Comparison of ENCODE assay signal across 1 cellular context in genomic region chr11:69615545-69616278, GRCh38.
TF ChIP-seq lines count a peak whose summit lies in the region.

No MANE protein-coding gene starts in this region.

TF ChIP-seq in HepG2, 621 proteins besides CTCF, POLR2A, EP300 and RAD21 (continued from another document and continues in another):
- TF ChIP-seq ZNF142 (CRISPR knock-in tag; IDR thresholded peaks at IDR 0.05) (no peak), ZNF674 (CRISPR knock-in tag; IDR thresholded peaks at IDR 0.05; ENCODE audit: low read depth) (no peak), ZUFSP (CRISPR knock-in tag; IDR thresholded peaks at IDR 0.05; ENCODE audit: borderline replicate concordance) (no peak), ZFY (CRISPR knock-in tag; IDR thresholded peaks at IDR 0.05) (peak; percentile 95), REST (IDR thresholded peaks at IDR 0.05; ENCODE audit: borderline replicate concordance in 1 of 2, low read depth in 1 of 2, low read length in 2 of 2) (no peak), ZNF616 (CRISPR knock-in tag; IDR thresholded peaks at IDR 0.05; ENCODE audit: low read depth) (no peak), MTERF4 (CRISPR knock-in tag; IDR thresholded peaks at IDR 0.05) (no peak), SMAD1 (CRISPR knock-in tag; IDR thresholded peaks at IDR 0.05; ENCODE audit: borderline replicate concordance, low read depth) (no peak), ZNF275 (CRISPR knock-in tag; IDR thresholded peaks at IDR 0.05; ENCODE audit: borderline replicate concordance) (no peak), ZSCAN20 (CRISPR knock-in tag; IDR thresholded peaks at IDR 0.05; ENCODE audit: borderline replicate concordance) (no peak), TOE1 (CRISPR knock-in tag; IDR thresholded peaks at IDR 0.05) (no peak), HNF4G (IDR thresholded peaks at IDR 0.05; ENCODE audit: borderline replicate concordance, low read depth, low read length) (peak; percentile 89), HNF4G (CRISPR knock-in tag; IDR thresholded peaks at IDR 0.05; ENCODE audit: borderline replicate concordance, low read depth) (peak; percentile 91), ZNF605 (CRISPR knock-in tag; IDR thresholded peaks at IDR 0.05) (0 out of 2 replicates have a peak, but pooled peaks have one; percentile 57), FOXO1 (CRISPR knock-in tag; IDR thresholded peaks at IDR 0.05) (peak; percentile 84; the same call in 1 of the 2 replicates), ZNF703 (CRISPR knock-in tag; IDR thresholded peaks at IDR 0.05; ENCODE audit: borderline replicate concordance) (no peak), MEIS2 (CRISPR knock-in tag; IDR thresholded peaks at IDR 0.05) (no peak), HBP1 (CRISPR knock-in tag; IDR thresholded peaks at IDR 0.05; ENCODE audit: low read depth) (no peak), ATF4 (CRISPR knock-in tag; IDR thresholded peaks at IDR 0.05) (no peak), ZNF776 (CRISPR knock-in tag; IDR thresholded peaks at IDR 0.05) (no peak), NFIC (IDR thresholded peaks at IDR 0.05; ENCODE audit: low read length) (no peak), CHD4 (IDR thresholded peaks at IDR 0.05; ENCODE audit: borderline replicate concordance, low read length) (no peak), GABPB1 (CRISPR knock-in tag; IDR thresholded peaks at IDR 0.05) (0 out of 2 replicates have a peak, but pooled peaks have one; percentile 20), ZNF3 (CRISPR knock-in tag; IDR thresholded peaks at IDR 0.05) (no peak), KDM5A (IDR thresholded peaks at IDR 0.05; ENCODE audit: borderline replicate concordance, low read length) (no peak), KLF11 (CRISPR knock-in tag; IDR thresholded peaks at IDR 0.05) (no peak), CEBPB (IDR thresholded peaks at IDR 0.05; ENCODE audit: borderline replicate concordance, low read depth, low read length) (no peak), ETV5 (CRISPR knock-in tag; IDR thresholded peaks at IDR 0.05; ENCODE audit: borderline replicate concordance) (peak; percentile 42; the same call in 1 of the 2 replicates), ZBTB38 (CRISPR knock-in tag; IDR thresholded peaks at IDR 0.05) (no peak), ADNP (CRISPR knock-in tag; IDR thresholded peaks at IDR 0.05) (no peak), ZBTB8A (CRISPR knock-in tag; IDR thresholded peaks at IDR 0.05; ENCODE audit: borderline replicate concordance, low read depth) (no peak), MLXIP (CRISPR knock-in tag; IDR thresholded peaks at IDR 0.05; ENCODE audit: borderline replicate concordance) (no peak), IRF9 (CRISPR knock-in tag; IDR thresholded peaks at IDR 0.05; ENCODE audit: borderline replicate concordance) (peak; percentile 40; the same call in 1 of the 2 replicates), ZBTB2 (CRISPR knock-in tag; IDR thresholded peaks at IDR 0.05; ENCODE audit: low read depth) (no peak), SOX13 (IDR thresholded peaks at IDR 0.05) (no peak), SOX13 (CRISPR knock-in tag; conservative IDR thresholded peaks at IDR 0.05 in 1 of 2, IDR thresholded peaks at IDR 0.05 in 1 of 2) (no peak), PRMT3 (CRISPR knock-in tag; IDR thresholded peaks at IDR 0.05; ENCODE audit: borderline replicate concordance, low read depth) (no peak)
